ENCODE assay signal across 7 cellular contexts in genomic region chr12:111492979-111493378, GRCh38.
DNase-seq lines count a peak whose midpoint lies in the region; TF ChIP-seq lines count a peak whose summit lies in the region.
"Not testable (repeated sequence)": the region's sequence is repeated elsewhere in the genome, so short reads cannot be mapped to it uniquely, and the experiment has no call there.

No MANE protein-coding gene starts in this region.

- TF ChIP-seq CTCF in brain microvascular endothelial cell (IDR thresholded peaks at IDR 0.05; ENCODE audit: low read depth, low read length, missing control alignments); epithelial cell of proximal tubule (conservative IDR thresholded peaks at IDR 0.05; ENCODE audit: low read depth, low read length): not testable (repeated sequence)

- in situ Hi-C loops in brain microvascular endothelial cell (cut with HindIII; ENCODE audit: low pct_ligation_motif_present, low sequenced_read_pairs): not testable (repeated sequence)

- H3K27ac ChIP-seq in brain microvascular endothelial cell: not testable (repeated sequence)

- peaks cover 46% of the 10 kb centered on the region for H3K36me3 ChIP-seq in brain microvascular endothelial cell (replicated peaks)

- H3K27me3 ChIP-seq in brain microvascular endothelial cell (replicated peaks): not testable (repeated sequence)

- DNase-seq in EH (ENCODE audit: low read depth) (peak; percentile 75), HS-5 (ENCODE audit: low read depth) (peak; percentile 28), RPMI7951 (ENCODE audit: low read depth) (peak; percentile 69), brain microvascular endothelial cell (peak; percentile 14), epithelial cell of proximal tubule (ENCODE audit: low read depth) (peak; percentile 29), glomerular visceral epithelial cell (ENCODE audit: extremely low spot score) (peak; percentile 32), renal cortical epithelial cell (ENCODE audit: low read depth) (peak; percentile 70)

- not testable (repeated sequence) for H3K4me3 ChIP-seq in brain microvascular endothelial cell (ENCODE audit: low read depth, low read length); epithelial cell of proximal tubule (ENCODE audit: low read depth, low read length)

Comparison
In these comparisons a context has a peak if more than half of its experiments do, and no peak if none do; other contexts are left out.
1. DNase-seq: peak in every context shown above with its lines; median percentile 75 in EH; 70 in renal cortical epithelial cell; 69 in RPMI7951; 32 in glomerular visceral epithelial cell; 29 in epithelial cell of proximal tubule; 28 in HS-5; 14 in brain microvascular endothelial cell.